ENCODE assay signal across 17 cellular contexts in the genomic region with DNA sequence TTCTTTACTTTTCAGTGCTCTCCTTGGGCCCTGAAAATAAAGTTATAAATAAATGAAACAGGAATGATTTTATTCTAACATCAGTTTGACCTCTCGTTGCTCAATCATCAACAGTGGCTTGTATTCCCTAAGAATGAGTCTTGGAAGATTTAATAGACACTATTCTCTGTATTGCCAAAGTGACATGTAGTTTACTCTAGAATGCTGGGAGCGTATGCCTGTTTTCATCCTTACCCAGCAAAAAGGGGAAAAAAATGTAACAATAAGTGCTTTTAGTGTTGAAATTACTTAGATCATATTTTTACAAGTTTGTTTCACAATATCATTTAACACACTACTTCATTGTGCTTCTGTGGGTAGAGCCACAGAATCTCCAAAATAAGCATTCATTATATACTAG.
DNase-seq lines count a peak whose midpoint lies in the region; ATAC-seq and TF ChIP-seq lines count a peak whose summit lies in the region.
"Had no signal": no experiment of that assay in that cellular context is flagged by ENCODE, and none has a peak within 500 bp of the region (broad histone marks: within the 10 kb centered on the region; RNA-seq: fewer than 3 reads in every experiment).

No MANE protein-coding gene starts in this region.

- TF ChIP-seq CTCF in lower lobe of right lung (IDR thresholded peaks at IDR 0.05), result no peak

- no peak for DNase-seq in Right ventricle myocardium inferior (ENCODE audit: missing footprints)
- no peak for DNase-seq in left ventricle myocardium superior
- peak; percentile 3 for DNase-seq in COLO829 (ENCODE audit: low spot score)
- DNase-seq in fibroblast of peridontal ligament (ENCODE audit: extremely low read depth), result peak; percentile 17
- DNase-seq in stromal cell of bone marrow (ENCODE audit: low read depth), result peak; percentile 6
- DNase-seq in HCEC 1CT, result no peak
- no peak for DNase-seq in lower lobe of right lung
- DNase-seq: BE2C; C1 segment of cervical spinal cord; Caco-2; CD4-positive, CD25-positive, alpha-beta regulatory T cell; CD8-positive, alpha-beta memory T cell; GM23248; HFFc6 had no signal

- H3K27me3 ChIP-seq in lower lobe of right lung (ENCODE audit: low read depth), result no peaks in the 10 kb centered on the region
- H3K27me3 ChIP-seq: BE2C had no signal

- intact Hi-C loops in Right ventricle myocardium inferior (cut with DNase I), result no loop called here
- intact Hi-C loops in left ventricle myocardium superior (cut with micrococcal nuclease), result no loop called here
- intact Hi-C loops in lower lobe of right lung (cut with DNase I), result no loop called here

- ATAC-seq in Right ventricle myocardium inferior (peak; percentile 71), left ventricle myocardium superior (no peak), lower lobe of right lung (no peak)
- ATAC-seq: HCT116 had no signal

- H3K4me1 ChIP-seq in lower lobe of right lung, result no peaks in the 10 kb centered on the region
- H3K4me1 ChIP-seq: BE2C, Caco-2 had no signal

- H3K27ac ChIP-seq in lower lobe of right lung, result no peak overlapping the region
- H3K27ac ChIP-seq: 22Rv1, GM23248, HL-60 had no signal

- H3K36me3 ChIP-seq in lower lobe of right lung, result no peaks in the 10 kb centered on the region
- H3K36me3 ChIP-seq: BE2C had no signal

- H3K9me3 ChIP-seq in lower lobe of right lung, result no peaks in the 10 kb centered on the region
- H3K9me3 ChIP-seq: BE2C, Caco-2 had no signal

- no peak overlapping the region for H3K4me3 ChIP-seq in lower lobe of right lung
- H3K4me3 ChIP-seq: GM23248 had no signal

Comparison
In these comparisons a context has a peak if more than half of its experiments do, and no peak if none do; other contexts are left out.
1. DNase-seq: peak in COLO829 (single experiment), fibroblast of peridontal ligament (single experiment) and stromal cell of bone marrow (single experiment); none in Right ventricle myocardium inferior (single experiment), left ventricle myocardium superior (single experiment), HCEC 1CT (single experiment) and lower lobe of right lung (single experiment).